Comparison of ENCODE assay signal across 15 cellular contexts in the genomic region with DNA sequence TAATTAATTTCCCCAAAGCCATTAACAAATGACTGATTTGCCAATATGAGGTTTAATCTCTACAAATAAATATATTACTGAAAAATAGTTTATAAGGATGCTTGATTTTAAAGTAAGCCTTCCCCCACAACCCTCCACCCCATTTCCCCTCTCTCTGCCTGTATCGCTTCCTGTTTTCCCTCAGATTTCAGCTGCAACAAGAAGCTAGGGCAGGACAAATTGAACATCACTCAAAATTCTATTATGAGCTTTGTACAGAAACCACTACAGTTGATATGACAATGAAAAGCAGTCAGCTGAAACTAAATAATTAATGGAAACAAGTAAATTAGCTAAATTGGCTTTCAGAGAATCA.
"Had no signal": no experiment of that assay in that cellular context is flagged by ENCODE, and none has a peak within 500 bp of the region (broad histone marks: within the 10 kb centered on the region; RNA-seq: fewer than 3 reads in every experiment).

No MANE protein-coding gene starts in this region.

- H3K9me3 ChIP-seq: right atrium auricular region had no signal

- H3K36me3 ChIP-seq: esophagus muscularis mucosa, right atrium auricular region had no signal

- H3K27me3 ChIP-seq: esophagus muscularis mucosa, right atrium auricular region had no signal

- H3K4me3 ChIP-seq: esophagus muscularis mucosa, right atrium auricular region had no signal

- DNase-seq: activated CD4-positive, alpha-beta memory T cell treated with anti-CD3 and anti-CD28 coated beads, Interleukin-2, amount 10 ng/mL, durations not matched to agents 7 days and 5 days; activated gamma-delta T cell treated with Interleukin-2 at 50 U/mL for 16 hours; activated naive CD8-positive, alpha-beta T cell treated with anti-CD3 and anti-CD28 coated beads, Interleukin-2, amount 10 ng/mL, durations not matched to agents 7 days and 5 days; activated T-cell treated with anti-CD3 and anti-CD28 coated beads, Interleukin-2, amount 50 U/mL, for 72 hours; anterior cingulate cortex; cerebellar nuclear complex; left cardiac atrium; naive B cell; posterior cingulate gyrus; substantia nigra; trophoblast cell had no signal

- H3K4me1 ChIP-seq: esophagus muscularis mucosa, right atrium auricular region had no signal

- ATAC-seq: activated T-cell treated with anti-CD3 and anti-CD28 coated beads, Interleukin-2, amount 50 U/mL, for 72 hours; left cardiac atrium; stimulated activated memory B cell treated with anti-CD40 and anti-IgM and Interleukin-4, amounts not matched to agents 10 μg/mL and 1 μg/mL and 100 μg/mL, for 72 hours had no signal

- H3K27ac ChIP-seq: esophagus muscularis mucosa, right atrium auricular region, VCaP had no signal
